Comparison of ENCODE assay signal across 12 cellular contexts in genomic region chr7:587769-588168, GRCh38.
DNase-seq lines count a peak whose midpoint lies in the region; ATAC-seq and TF ChIP-seq lines count a peak whose summit lies in the region.
"Had no signal": no experiment of that assay in that cellular context is flagged by ENCODE, and none has a peak within 500 bp of the region (broad histone marks: within the 10 kb centered on the region; RNA-seq: fewer than 3 reads in every experiment).

No MANE protein-coding gene starts in this region.

- H3K9me3 Mint-ChIP-seq in HFFc6: peaks cover 26% of the 10 kb centered on the region

- no peak for TF ChIP-seq EP300 in stomach (IDR thresholded peaks at IDR 0.05)

- TF ChIP-seq POLR2A in stomach (IDR thresholded peaks at IDR 0.05): no peak

- intact Hi-C loops in stomach (cut with DNase I; ENCODE audit: low total_unique reads): no loop called here

- TF ChIP-seq CTCF in HFFc6 (IDR thresholded peaks at IDR 0.05): no peak
- TF ChIP-seq CTCF in stomach (IDR thresholded peaks at IDR 0.05): no peak

- no peaks in the 10 kb centered on the region; the same call in none of the 2 replicates for H3K27me3 Mint-ChIP-seq in HFFc6 (ENCODE audit: insufficient read depth)

- H3K27ac Mint-ChIP-seq in HFFc6: peak overlapping the region; percentile 46; the same call in 1 of the 2 replicates

- H3K36me3 Mint-ChIP-seq in HFFc6 (ENCODE audit: low read depth): peaks cover 38% of the 10 kb centered on the region

- peaks cover 0 to 3% (median 0%) of the 10 kb centered on the region in 4 donors for H3K9me3 ChIP-seq in stomach

- peak; percentile 57 for DNase-seq in HFFc6
- DNase-seq in left kidney (ENCODE audit: low read depth, low spot score): peak; percentile 59
- DNase-seq in stomach: no peak
- no peak for DNase-seq in DMS53 (lab: John Stamatoyannopoulos, UW)
- DNase-seq: activated naive CD4-positive, alpha-beta T cell treated with anti-CD3 and anti-CD28 coated beads, Interleukin-2, amount 50 U/mL, for 16 hours; cerebellar nuclear complex; GM23248; NCI-H1048 had no signal

- no peaks in the 10 kb centered on the region for H3K27me3 ChIP-seq in stomach

- H3K4me3 Mint-ChIP-seq in HFFc6: peak overlapping the region; percentile 51; the same call in 1 of the 2 replicates

- H3K4me3 ChIP-seq in stomach: no peak overlapping the region
- H3K4me3 ChIP-seq: GM23248, SK-N-MC had no signal

- ATAC-seq in HG03196 (IDR thresholded peaks at IDR 0.05; ENCODE audit: unreplicated experiment): no peak
- ATAC-seq in HG02642 (IDR thresholded peaks at IDR 0.05; ENCODE audit: poor library complexity, unreplicated experiment): no peak

- peak overlapping the region; percentile 60 for H3K27ac ChIP-seq in cingulate gyrus (ENCODE audit: low read depth, low read length)
- H3K27ac ChIP-seq in stomach: peak overlapping the region in 3 of 5 donors; percentile 19 to 46 (median 22)
- H3K27ac ChIP-seq: GM23248, SK-N-MC had no signal

- H3K4me1 Mint-ChIP-seq in HFFc6 (ENCODE audit: low read depth): peaks cover 15% of the 10 kb centered on the region

- H3K4me1 ChIP-seq in stomach: peaks cover 0 to 20% (median 8%) of the 10 kb centered on the region in 4 donors

- WGBS in stomach, 5 donors: 59 to 89% (median 81%) methylated on average over 10 to 12 of the region's 12 CpGs

- peaks cover 0 to 16% (median 10%) of the 10 kb centered on the region in 4 donors for H3K36me3 ChIP-seq in stomach

Comparison
In these comparisons a context has a peak if more than half of its experiments do, and no peak if none do; other contexts are left out.
1. DNase-seq: peak in HFFc6 (single experiment) and left kidney (single experiment); none in stomach (single experiment) and DMS53 (single experiment).